8 cellular contexts compared by ENCODE assay signal in genomic region chr9:70406446-70406862, GRCh38. TPM values are rescaled to one million over a fixed set of nuclear protein-coding genes. Genes with fewer than 3 reads are reported as not detected.
DNase-seq lines count a peak whose midpoint lies in the region; ATAC-seq and TF ChIP-seq lines count a peak whose summit lies in the region.

No MANE protein-coding gene starts in this region.

- peaks cover 10% of the 10 kb centered on the region for H3K36me3 Mint-ChIP-seq in activated CD4-positive, alpha-beta T cell treated with anti-CD3 and anti-CD28 coated beads, Interleukin-2, amount 10 ng/mL, durations not matched to agents 7 days and 5 days (ENCODE audit: low read depth)
- no peaks in the 10 kb centered on the region for H3K36me3 Mint-ChIP-seq in neural progenitor cell

- H3K4me3 Mint-ChIP-seq in activated CD4-positive, alpha-beta T cell treated with anti-CD3 and anti-CD28 coated beads, Interleukin-2, amount 10 ng/mL, durations not matched to agents 7 days and 5 days: peak overlapping the region; percentile 59
- H3K4me3 Mint-ChIP-seq in neural progenitor cell: no peak overlapping the region

- no peaks in the 10 kb centered on the region for H4K20me1 ChIP-seq in OCI-LY3 (ENCODE audit: insufficient read depth, low read length)
- no peaks in the 10 kb centered on the region for H4K20me1 ChIP-seq in neural progenitor cell (ENCODE audit: low read depth)

- ATAC-seq in HG02763 (IDR thresholded peaks at IDR 0.05; ENCODE audit: unreplicated experiment): peak; percentile 75

- peak overlapping the region; percentile 84 for H3K27ac Mint-ChIP-seq in activated CD4-positive, alpha-beta T cell treated with anti-CD3 and anti-CD28 coated beads, Interleukin-2, amount 10 ng/mL, durations not matched to agents 7 days and 5 days
- H3K27ac Mint-ChIP-seq in neural progenitor cell: peak overlapping the region; percentile 58

- POLR2A ChIA-PET in activated CD4-positive, alpha-beta T cell treated with anti-CD3 and anti-CD28 coated beads, Interleukin-2, amount 10 ng/mL, durations not matched to agents 7 days and 5 days (lab: Charles Lee): interaction anchor here (0.6 kb wide), 1 partner anchor 1491 kb away, joined by 4 read pairs; no protein-coding TSS in a partner anchor

- H3K4me1 ChIP-seq in OCI-LY3 (ENCODE audit: low read length): peaks cover 32% of the 10 kb centered on the region
- H3K4me1 ChIP-seq in duodenal mucosa (ENCODE audit: control insufficient read depth in 1 of 2, insufficient read depth in 2 of 2, low read length in 2 of 2): peaks cover 46 to 58% of the 10 kb centered on the region in 2 donors
- peaks cover 14% of the 10 kb centered on the region for H3K4me1 ChIP-seq in neural progenitor cell

- H3K9me3 ChIP-seq in OCI-LY3 (ENCODE audit: insufficient read depth, low read length) (no peaks in the 10 kb centered on the region), duodenal mucosa (ENCODE audit: control insufficient read depth in 1 of 2, low read length in 2 of 2) (no peaks in the 10 kb centered on the region), neural progenitor cell (ENCODE audit: low read depth) (no peaks in the 10 kb centered on the region)

- CTCF ChIA-PET in activated CD4-positive, alpha-beta T cell treated with anti-CD3 and anti-CD28 coated beads, Interleukin-2, amount 10 ng/mL, durations not matched to agents 7 days and 5 days (lab: Charles Lee): interaction anchor here (0.7 to 1.2 kb wide), 2 partner anchors 15 to 1496 kb away, joined by 3 to 4 read pairs; no protein-coding TSS in a partner anchor

- H3K4me2 ChIP-seq in OCI-LY3 (ENCODE audit: low read length) (peak overlapping the region; percentile 68), neural progenitor cell (peak overlapping the region; percentile 8)

- H3F3A ChIP-seq in neural progenitor cell (ENCODE audit: low read depth): peaks cover 8% of the 10 kb centered on the region

- TF ChIP-seq CTCF in OCI-LY3 (IDR thresholded peaks at IDR 0.05; ENCODE audit: low read depth, low read length) (no peak), neural progenitor cell (IDR thresholded peaks at IDR 0.05) (no peak)

- peak overlapping the region; percentile 83 for H2AFZ ChIP-seq in OCI-LY3 (ENCODE audit: low read depth, low read length)
- no peak overlapping the region for H2AFZ ChIP-seq in neural progenitor cell (replicated peaks)

- H3K9me3 Mint-ChIP-seq in activated CD4-positive, alpha-beta T cell treated with anti-CD3 and anti-CD28 coated beads, Interleukin-2, amount 10 ng/mL, durations not matched to agents 7 days and 5 days: no peaks in the 10 kb centered on the region
- H3K9me3 Mint-ChIP-seq in neural progenitor cell: peaks cover 2% of the 10 kb centered on the region

- peaks cover 73% of the 10 kb centered on the region for H3K4me1 Mint-ChIP-seq in activated CD4-positive, alpha-beta T cell treated with anti-CD3 and anti-CD28 coated beads, Interleukin-2, amount 10 ng/mL, durations not matched to agents 7 days and 5 days
- H3K4me1 Mint-ChIP-seq in neural progenitor cell: peaks cover 15% of the 10 kb centered on the region

- H3K36me3 ChIP-seq in OCI-LY3 (replicated peaks; ENCODE audit: low read depth, low read length): no peaks in the 10 kb centered on the region
- H3K36me3 ChIP-seq in duodenal mucosa (ENCODE audit: control insufficient read depth in 1 of 2, insufficient read depth in 2 of 2, low read length in 2 of 2): peaks cover 0 to 4% of the 10 kb centered on the region in 2 donors
- no peaks in the 10 kb centered on the region for H3K36me3 ChIP-seq in neural progenitor cell

- H3K27me3 Mint-ChIP-seq in activated CD4-positive, alpha-beta T cell treated with anti-CD3 and anti-CD28 coated beads, Interleukin-2, amount 10 ng/mL, durations not matched to agents 7 days and 5 days: no peaks in the 10 kb centered on the region
- peaks cover 13% of the 10 kb centered on the region for H3K27me3 Mint-ChIP-seq in neural progenitor cell (ENCODE audit: insufficient read depth, low read depth)

- H3K9ac ChIP-seq in OCI-LY3 (ENCODE audit: low read length) (peak overlapping the region; percentile 16; the same call in 1 of the 2 replicates), duodenal mucosa (ENCODE audit: low read depth in 1 of 2, low read length in 2 of 2) (no peak overlapping the region), neural progenitor cell (no peak overlapping the region)

- DNase-seq in activated CD4-positive, alpha-beta T cell treated with anti-CD3 and anti-CD28 coated beads, Interleukin-2, amount 10 ng/mL, durations not matched to agents 7 days and 5 days: peak; percentile 26
- no peak for DNase-seq in activated CD4-positive, alpha-beta T cell treated with anti-CD3 and anti-CD28 coated beads for 4 hours
- DNase-seq in neural progenitor cell (ENCODE audit: low spot score) (peak; percentile 51), NCI-H774 (lab: John Stamatoyannopoulos, UW) (no peak), NCI-H2196 (lab: John Stamatoyannopoulos, UW; ENCODE audit: unreplicated experiment) (no peak)

- H3K79me2 ChIP-seq in OCI-LY3 (ENCODE audit: low read length) (no peaks in the 10 kb centered on the region), neural progenitor cell (ENCODE audit: low read depth) (no peaks in the 10 kb centered on the region)

- H3K4me3 ChIP-seq in OCI-LY3 (ENCODE audit: low read length) (peak overlapping the region; percentile 59), duodenal mucosa (ENCODE audit: low read depth in 1 of 2, low read length in 2 of 2) (peak overlapping the region; percentile 15 to 23), neural progenitor cell (no peak overlapping the region)

- H3K27me3 ChIP-seq in OCI-LY3 (ENCODE audit: low read depth, low read length) (no peaks in the 10 kb centered on the region), duodenal mucosa (ENCODE audit: control insufficient read depth in 1 of 2, insufficient read depth in 2 of 2, low read length in 2 of 2) (no peaks in the 10 kb centered on the region), neural progenitor cell (peaks cover 24% of the 10 kb centered on the region)

- H3K27ac ChIP-seq in OCI-LY3 (ENCODE audit: low read length) (peak overlapping the region; percentile 42), duodenal mucosa (ENCODE audit: low read depth, low read length) (peak overlapping the region; percentile 27), neural progenitor cell (no peak overlapping the region)

RNA-seq across cellular contexts. Expression of gene KLF9, which starts 8.0 kb away (rescaled TPM):
- 10 to 100 TPM; 11.3 to 12.8 TPM for total RNA-seq in activated CD4-positive, alpha-beta T cell treated with anti-CD3 and anti-CD28 coated beads, Interleukin-2, amount 10 ng/mL, durations not matched to agents 7 days and 5 days
- total RNA-seq in neural progenitor cell (ENCODE audit: low replicate concordance): 0.12 and 0.41 TPM in 2 replicates

Comparison
In these comparisons a context has a peak if more than half of its experiments do, and no peak if none do; other contexts are left out.
1. DNase-seq: peak in activated CD4-positive, alpha-beta T cell treated with anti-CD3 and anti-CD28 coated beads, Interleukin-2, amount 10 ng/mL, durations not matched to agents 7 days and 5 days (single experiment) and neural progenitor cell (single experiment); none in activated CD4-positive, alpha-beta T cell treated with anti-CD3 and anti-CD28 coated beads for 4 hours (0 of 2), NCI-H774 (single experiment) and NCI-H2196 (single experiment).